ENCODE assay signal across 14 cellular contexts in genomic region chr9:122200960-122201635, GRCh38. TPM values are rescaled to one million over a fixed set of nuclear protein-coding genes. Genes with fewer than 3 reads are reported as not detected.
DNase-seq lines count a peak whose midpoint lies in the region; ATAC-seq and TF ChIP-seq lines count a peak whose summit lies in the region.
"Had no signal": no experiment of that assay in that cellular context is flagged by ENCODE, and none has a peak within 500 bp of the region (broad histone marks: within the 10 kb centered on the region; RNA-seq: fewer than 3 reads in every experiment).

No MANE protein-coding gene starts in this region.

- no peak for TF ChIP-seq CTCF in heart right ventricle (IDR thresholded peaks at IDR 0.05)
- no peak for TF ChIP-seq CTCF in right atrium auricular region (IDR thresholded peaks at IDR 0.05)
- no peak for TF ChIP-seq CTCF in testis (IDR thresholded peaks at IDR 0.05)

- H3K4me3 ChIP-seq in heart right ventricle, result no peak overlapping the region
- H3K4me3 ChIP-seq in right atrium auricular region, result no peak overlapping the region
- no peak overlapping the region for H3K4me3 ChIP-seq in adipocyte (ENCODE audit: low read length)
- H3K4me3 ChIP-seq in testis, result no peak overlapping the region

- H3K27ac ChIP-seq in heart right ventricle (no peak overlapping the region), right atrium auricular region (no peak overlapping the region), testis (no peak overlapping the region)

- intact Hi-C loops in heart right ventricle (cut with DNase I), result no loop called here
- intact Hi-C loops in testis (cut with DNase I; ENCODE audit: low total_unique reads), result no loop called here

- H3K9ac ChIP-seq in adipocyte (ENCODE audit: low read length), result no peak overlapping the region

- H3K4me1 ChIP-seq in heart right ventricle, result peaks cover 0 to 11% (median 1%) of the 10 kb centered on the region in 9 donors
- H3K4me1 ChIP-seq in right atrium auricular region, result no peaks in the 10 kb centered on the region
- H3K4me1 ChIP-seq in adipocyte (ENCODE audit: control insufficient read depth, insufficient read depth, low read length), result peaks cover 18% of the 10 kb centered on the region
- H3K4me1 ChIP-seq in testis, result no peaks in the 10 kb centered on the region

- WGBS in heart right ventricle, 2 donors, result 61 to 70% methylated on average over 8 of the region's 8 CpGs
- WGBS in testis, 2 donors, result 81% methylated on average over 7 to 8 of the region's 8 CpGs

- DNase-seq in heart right ventricle (no peak), right atrium auricular region (ENCODE audit: low spot score) (no peak), adipocyte (ENCODE audit: low read depth) (peak; percentile 62), fibroblast of the conjunctiva (ENCODE audit: low read depth) (peak; percentile 14), NCI-H1694 (lab: John Stamatoyannopoulos, UW) (no peak), ecto neural progenitor cell (ENCODE audit: low spot score) (no peak), testis (no peak)
- no peak for DNase-seq in activated CD4-positive, alpha-beta T cell treated with anti-CD3 and anti-CD28 coated beads for 48 hours
- DNase-seq: ACHN; activated naive CD4-positive, alpha-beta T cell treated with Interleukin-2 at 50 U/mL for 16 hours had no signal

- peak in 6 of 8 donors; percentile 31 to 54 (median 48) for ATAC-seq in heart right ventricle

- H3K36me3 ChIP-seq in heart right ventricle, result peaks cover 0 to 5% (median 0%) of the 10 kb centered on the region in 9 donors
- no peaks in the 10 kb centered on the region for H3K36me3 ChIP-seq in right atrium auricular region
- no peaks in the 10 kb centered on the region for H3K36me3 ChIP-seq in adipocyte (ENCODE audit: control insufficient read depth, insufficient read depth, low read length, severe bottlenecking)
- H3K36me3 ChIP-seq in testis (ENCODE audit: low read depth, missing control alignments), result no peaks in the 10 kb centered on the region

- peaks cover 0 to 17% (median under 1%) of the 10 kb centered on the region in 7 donors for H3K27me3 ChIP-seq in heart right ventricle
- no peaks in the 10 kb centered on the region for H3K27me3 ChIP-seq in right atrium auricular region
- H3K27me3 ChIP-seq in adipocyte (replicated peaks; ENCODE audit: control insufficient read depth, insufficient read depth, low read length), result peaks cover 17% of the 10 kb centered on the region
- no peaks in the 10 kb centered on the region for H3K27me3 ChIP-seq in testis

- no peak for TF ChIP-seq POLR2A in testis (IDR thresholded peaks at IDR 0.05)

- H3K9me3 ChIP-seq in heart right ventricle (no peaks in the 10 kb centered on the region), right atrium auricular region (no peaks in the 10 kb centered on the region), adipocyte (ENCODE audit: control insufficient read depth, low read length) (no peaks in the 10 kb centered on the region), testis (no peaks in the 10 kb centered on the region)

RNA-seq across cellular contexts. Expression of gene LHX6, which starts 27.7 kb away (rescaled TPM):
- total RNA-seq in heart right ventricle (1 to 10 TPM; 1.9 to 9.4 (median 4.8) TPM), right atrium auricular region (1 to 10 TPM; 2.8 to 3.2 TPM), testis (10 to 100 TPM in 1 of 2 donors, 1 to 10 TPM in 1; 8.8 to 11.5 TPM)
- polyA plus RNA-seq in heart right ventricle (1 to 10 TPM; 7.3 to 7.5 TPM), testis (ENCODE audit: insufficient read depth, low read depth, low replicate concordance) (8.8 TPM)

RNA-seq across cellular contexts. Expression of gene MORN5, which starts 41.4 kb away (rescaled TPM):
- total RNA-seq in heart right ventricle (not detected), right atrium auricular region (not detected), testis (10 to 100 TPM; 19.2 to 34.7 TPM)
- polyA plus RNA-seq in heart right ventricle (not detected), testis (ENCODE audit: insufficient read depth, low read depth, low replicate concordance) (183 TPM)
- total RNA-seq: epithelial cell of proximal tubule, lung microvascular endothelial cell, neural crest cell, skeletal muscle tissue had no signal

RNA-seq across cellular contexts. Expression of gene NDUFA8, which starts 41.5 kb away (rescaled TPM):
- 100 to 1,000 TPM; 222 to 327 (median 310) TPM for total RNA-seq in heart right ventricle
- polyA plus RNA-seq in heart right ventricle, result 100 to 1,000 TPM; 371 to 739 TPM
- total RNA-seq in right atrium auricular region, result 100 to 1,000 TPM; 169 to 236 TPM
- total RNA-seq in testis, result 10 to 100 TPM; 59.4 to 62.1 TPM
- polyA plus RNA-seq in testis (ENCODE audit: insufficient read depth, low read depth, low replicate concordance), result 219 TPM

Comparison
In these comparisons a context has a peak if more than half of its experiments do, and no peak if none do; other contexts are left out.
1. DNase-seq: peak in adipocyte (single experiment) and fibroblast of the conjunctiva (single experiment); none in heart right ventricle (0 of 2), right atrium auricular region (single experiment), NCI-H1694 (single experiment), ecto neural progenitor cell (single experiment), testis (single experiment) and activated CD4-positive, alpha-beta T cell treated with anti-CD3 and anti-CD28 coated beads for 48 hours (single experiment).
2. RNA of gene MORN5, which starts 41.4 kb away (total RNA-seq): 19.2 to 34.7 TPM in testis; not detected in heart right ventricle and not detected in right atrium auricular region; every median in the first group is over 10 times any median in the second.